ENCODE assay signal across 20 cellular contexts in the genomic region with DNA sequence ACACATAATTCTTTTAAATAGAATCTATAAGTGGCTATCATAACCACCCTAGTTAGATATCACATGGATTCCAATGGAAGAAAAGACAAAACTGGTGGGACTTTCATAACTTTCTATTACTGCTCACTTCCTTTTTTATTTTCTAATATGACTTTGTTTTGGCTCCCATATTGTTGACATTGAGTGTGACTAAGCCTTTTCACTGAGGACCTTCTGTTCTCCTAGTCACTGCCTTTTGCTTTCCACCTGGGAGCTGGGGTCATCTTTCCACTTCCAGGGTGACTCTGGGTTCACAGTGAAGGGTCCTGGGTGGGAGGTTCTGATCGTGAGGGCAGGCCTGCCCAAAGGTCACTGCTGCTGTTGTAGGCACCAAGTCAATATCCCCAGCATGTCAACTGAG.
A peak's percentile ranks its signal among the peaks of the same experiment; 100 is the strongest.
DNase-seq lines count a peak whose midpoint lies in the region; ATAC-seq and TF ChIP-seq lines count a peak whose summit lies in the region.
"Had no signal": no experiment of that assay in that cellular context is flagged by ENCODE, and none has a peak within 500 bp of the region (broad histone marks: within the 10 kb centered on the region; RNA-seq: fewer than 3 reads in every experiment).

No MANE protein-coding gene starts in this region.

- no peaks in the 10 kb centered on the region for H3K27me3 ChIP-seq in Panc1 (ENCODE audit: control insufficient read depth, insufficient read depth, low read length)
- no peaks in the 10 kb centered on the region for H3K27me3 ChIP-seq in skeletal muscle satellite cell (ENCODE audit: control insufficient read depth, insufficient read depth, low read length)
- H3K27me3 ChIP-seq: BE2C had no signal

- ATAC-seq in Panc1 (peak; percentile 82), HG03045 (IDR thresholded peaks at IDR 0.05; ENCODE audit: unreplicated experiment) (no peak)
- ATAC-seq: activated CD4-positive, CD25-positive, alpha-beta regulatory T cell treated with anti-CD3 and anti-CD28 coated beads, Interleukin-2, amount 50 U/mL, for 24 hours; effector memory CD8-positive, alpha-beta T cell had no signal

- BruUV-seq in Panc1 (replicated peaks; lab: Mats Ljungman, UMichigan), result no TSS peak

- intact Hi-C loops in Panc1 (cut with micrococcal nuclease; ENCODE audit: unreplicated experiment), result no loop called here

- no peak for TF ChIP-seq CTCF in Panc1 (IDR thresholded peaks at IDR 0.05)
- no peak for TF ChIP-seq CTCF in fibroblast of mammary gland (conservative IDR thresholded peaks at IDR 0.05; ENCODE audit: control insufficient read depth, insufficient read depth, low read depth, low read length)

- no peak overlapping the region for H3K4me3 ChIP-seq in Panc1 (ENCODE audit: low read depth in 2 of 2, low read length in 2 of 2)
- no peak overlapping the region for H3K4me3 ChIP-seq in fibroblast of mammary gland (ENCODE audit: control insufficient read depth, low read depth, low read length)
- no peak overlapping the region for H3K4me3 ChIP-seq in skeletal muscle satellite cell (ENCODE audit: low read length)
- H3K4me3 ChIP-seq: prostate gland had no signal

- H3K9me3 ChIP-seq in Panc1 (ENCODE audit: control insufficient read depth, insufficient read depth, low read depth, low read length), result 0 out of 2 replicates have a peak, but pooled peaks cover 3% of the 10 kb centered on the region
- H3K9me3 ChIP-seq in skeletal muscle satellite cell (replicated peaks; ENCODE audit: low read length), result no peaks in the 10 kb centered on the region
- H3K9me3 ChIP-seq: BE2C, prostate gland had no signal

- H3K36me3 ChIP-seq in Panc1 (ENCODE audit: control insufficient read depth, insufficient read depth, low read length) (no peaks in the 10 kb centered on the region), skeletal muscle satellite cell (ENCODE audit: insufficient read depth, low read length) (no peaks in the 10 kb centered on the region)
- H3K36me3 ChIP-seq: BE2C, prostate gland had no signal

- POLR2A ChIA-PET in Panc1 (lab: Charles Lee), result no interaction called here

- H3K4me2 ChIP-seq in skeletal muscle satellite cell (ENCODE audit: low read length), result peak overlapping the region; percentile 12

- H3K27ac ChIP-seq in Panc1 (ENCODE audit: low read length), result peak overlapping the region; percentile 60

- CTCF ChIA-PET in Panc1 (lab: Charles Lee), result no interaction called here

- H3K4me1 ChIP-seq in Panc1 (ENCODE audit: control insufficient read depth, insufficient read depth, low read length), result peaks cover 3% of the 10 kb centered on the region; the same call in 1 of the 2 replicates
- peaks cover 28% of the 10 kb centered on the region for H3K4me1 ChIP-seq in skeletal muscle satellite cell (ENCODE audit: control insufficient read depth, insufficient read depth, low read length)
- H3K4me1 ChIP-seq: BE2C, prostate gland had no signal

- peak; percentile 3 for DNase-seq in HCEC 1CT
- DNase-seq in Panc1 (ENCODE audit: low read depth, low spot score), result peak; percentile 15
- peak; percentile 60 for DNase-seq in fibroblast of mammary gland (ENCODE audit: low read depth)
- DNase-seq in activated CD4-positive, alpha-beta T cell treated with anti-CD3 and anti-CD28 coated beads for 4 hours, result no peak
- no peak for DNase-seq in stimulated activated CD4-positive, alpha-beta T cell treated with anti-CD3 and anti-CD28 coated beads, Interleukin-4, amount 100 ng/mL, for 24 hours
- DNase-seq in NAMALWA (ENCODE audit: low spot score), result no peak
- DNase-seq: activated naive CD8-positive, alpha-beta T cell treated with anti-CD3 and anti-CD28 coated beads, Interleukin-2, amount 10 ng/mL, durations not matched to agents 7 days and 5 days; BE2C; central memory CD4-positive, alpha-beta T cell; effector memory CD8-positive, alpha-beta T cell; kidney glomerular epithelial cell; MM.1S; NCI-H2029; NCI-H524; OCI-M1; T-helper 9 cell had no signal

- no peak overlapping the region for H3K9ac ChIP-seq in skeletal muscle satellite cell (ENCODE audit: low read depth, low read length)

- in situ Hi-C loops in Panc1 (cut with HindIII; ENCODE audit: low pct_unique_long_range_greater_than_20kb, low sequenced_read_pairs), result no loop called here

Comparison
In these comparisons a context has a peak if more than half of its experiments do, and no peak if none do; other contexts are left out.
1. DNase-seq: peak in HCEC 1CT (single experiment), Panc1 (single experiment) and fibroblast of mammary gland (single experiment); none in activated CD4-positive, alpha-beta T cell treated with anti-CD3 and anti-CD28 coated beads for 4 hours (0 of 2), stimulated activated CD4-positive, alpha-beta T cell treated with anti-CD3 and anti-CD28 coated beads, Interleukin-4, amount 100 ng/mL, for 24 hours (single experiment) and NAMALWA (single experiment).